18 cellular contexts compared by ENCODE assay signal in the genomic region with DNA sequence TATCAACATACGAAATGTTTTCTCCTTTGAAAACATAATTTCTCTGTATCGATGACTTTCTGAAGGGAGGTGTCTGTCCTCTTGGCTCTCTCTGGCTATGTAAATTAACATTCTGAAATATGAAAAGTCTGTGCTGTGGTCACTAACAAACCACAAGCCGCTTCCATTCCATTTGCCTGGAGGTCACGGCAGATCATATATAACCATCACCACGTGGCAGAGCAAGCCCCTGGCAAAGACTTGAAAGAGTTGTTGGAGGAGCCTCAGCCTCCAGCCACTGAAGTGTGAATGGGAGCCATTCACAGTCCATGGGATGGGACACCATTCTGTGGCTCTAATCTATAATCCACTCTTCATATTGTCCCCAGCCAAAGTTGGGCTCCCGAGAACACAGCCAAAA. TPM values are rescaled to one million over a fixed set of nuclear protein-coding genes. Genes with fewer than 3 reads are reported as not detected.
A peak's percentile ranks its signal among the peaks of the same experiment; 100 is the strongest.
DNase-seq lines count a peak whose midpoint lies in the region; ATAC-seq and TF ChIP-seq lines count a peak whose summit lies in the region.
"Had no signal": no experiment of that assay in that cellular context is flagged by ENCODE, and none has a peak within 500 bp of the region (broad histone marks: within the 10 kb centered on the region; RNA-seq: fewer than 3 reads in every experiment).

No MANE protein-coding gene starts in this region.

- H3K4me3 Mint-ChIP-seq in CD4-positive, CD25-positive, alpha-beta regulatory T cell, result no peak overlapping the region
- no peak overlapping the region for H3K4me3 Mint-ChIP-seq in activated CD8-positive, alpha-beta T cell treated with anti-CD3 and anti-CD28 coated beads, Interleukin-2, amount 10 ng/mL, durations not matched to agents 7 days and 5 days

- no peak overlapping the region for H3K14ac ChIP-seq in neuronal stem cell (ENCODE audit: low read length)

- H2BK120ac ChIP-seq in neuronal stem cell (ENCODE audit: low read depth, low read length), result no peak overlapping the region

- no peaks in the 10 kb centered on the region for H3K79me1 ChIP-seq in neuronal stem cell (ENCODE audit: low read depth, low read length)

- peaks cover 8 to 27% (median 16%) of the 10 kb centered on the region in 4 donors for H3K4me1 Mint-ChIP-seq in CD4-positive, CD25-positive, alpha-beta regulatory T cell
- H3K4me1 Mint-ChIP-seq in activated CD8-positive, alpha-beta T cell treated with anti-CD3 and anti-CD28 coated beads, Interleukin-2, amount 10 ng/mL, durations not matched to agents 7 days and 5 days (ENCODE audit: low read depth), result peaks cover 12% of the 10 kb centered on the region

- H4K91ac ChIP-seq in neuronal stem cell (ENCODE audit: low read depth, low read length, poor library complexity), result no peak overlapping the region

- CTCF ChIA-PET in activated CD8-positive, alpha-beta T cell treated with anti-CD3 and anti-CD28 coated beads, Interleukin-2, amount 10 ng/mL, durations not matched to agents 7 days and 5 days (lab: Charles Lee), result interaction anchor here (0.7 to 1.9 kb wide), 2 partner anchors 15 to 36 kb away, joined by 3 to 5 read pairs; no protein-coding TSS in a partner anchor

- H3K4ac ChIP-seq in neuronal stem cell (ENCODE audit: low read length), result no peak overlapping the region

- in situ Hi-C loops in KBM-7 (cut with MboI; ENCODE audit: low pct_unique_long_range_greater_than_20kb, low sequenced_read_pairs), result no loop called here

- peak overlapping the region; percentile 27 for H2AFZ ChIP-seq in neuronal stem cell (ENCODE audit: low read length)

- H3K23ac ChIP-seq in neuronal stem cell (ENCODE audit: low read depth, low read length, poor library complexity), result no peak overlapping the region

- no peak overlapping the region for H3K4me3 ChIP-seq in CD4-positive, CD25-positive, alpha-beta regulatory T cell (ENCODE audit: low read depth, low read length)
- H3K4me3 ChIP-seq in neuronal stem cell (ENCODE audit: low read length in 2 of 2), result no peak overlapping the region
- H3K4me3 ChIP-seq: A549; BLaER1 treated with 17β-estradiol and CSF1 and Interleukin-3, amounts not matched to agents 10 nM and 100 nM; SJSA1 had no signal

- no CpG with 5 or more reads among the region's 6 CpGs for WGBS in neuronal stem cell (ENCODE audit: extremely low coverage in 2 of 2, insufficient read length in 2 of 2, insufficient replicate concordance in 1 of 2), 2 donors

- no peak overlapping the region for H2BK5ac ChIP-seq in neuronal stem cell (ENCODE audit: low read length)

- no peak overlapping the region for H3K4me2 ChIP-seq in neuronal stem cell (ENCODE audit: insufficient read depth, low read length, poor library complexity, severe bottlenecking)
- H3K4me2 ChIP-seq: A549; BLaER1 treated with 17β-estradiol and CSF1 and Interleukin-3, amounts not matched to agents 10 nM and 100 nM had no signal

- no peaks in the 10 kb centered on the region for H3K27me3 ChIP-seq in CD4-positive, CD25-positive, alpha-beta regulatory T cell (ENCODE audit: control insufficient read depth, insufficient read depth, low read length)
- no peaks in the 10 kb centered on the region for H3K27me3 ChIP-seq in neuronal stem cell (ENCODE audit: control insufficient read depth in 3 of 3, insufficient read depth in 3 of 3, low read depth in 1 of 3, low read length in 3 of 3)
- H3K27me3 ChIP-seq: BLaER1 treated with 17β-estradiol and CSF1 and Interleukin-3, amounts not matched to agents 10 nM and 100 nM; SJSA1 had no signal

- H3K27ac Mint-ChIP-seq in CD4-positive, CD25-positive, alpha-beta regulatory T cell, result peak overlapping the region in 2 of 3 donors; percentile 17 to 53
- no peak overlapping the region for H3K27ac Mint-ChIP-seq in activated CD8-positive, alpha-beta T cell treated with anti-CD3 and anti-CD28 coated beads, Interleukin-2, amount 10 ng/mL, durations not matched to agents 7 days and 5 days

- H4K8ac ChIP-seq in neuronal stem cell (ENCODE audit: low read depth, low read length), result no peak overlapping the region

- H3K27ac ChIP-seq in CD4-positive, CD25-positive, alpha-beta regulatory T cell (ENCODE audit: insufficient read depth, low read length, poor library complexity, severe bottlenecking), result no peak overlapping the region
- H3K27ac ChIP-seq in caudate nucleus (ENCODE audit: low read depth, low read length) (peak overlapping the region; percentile 73), neuronal stem cell (replicated peaks; ENCODE audit: low read length) (no peak overlapping the region)
- H3K27ac ChIP-seq: A549; BLaER1 treated with 17β-estradiol and CSF1 and Interleukin-3, amounts not matched to agents 10 nM and 100 nM; SJSA1 had no signal

- H3K9me3 ChIP-seq in CD4-positive, CD25-positive, alpha-beta regulatory T cell (ENCODE audit: control insufficient read depth in 2 of 2, low read length in 2 of 2), result no peaks in the 10 kb centered on the region
- no peaks in the 10 kb centered on the region for H3K9me3 ChIP-seq in neuronal stem cell (replicated peaks in 1 of 2; ENCODE audit: control insufficient read depth in 2 of 2, insufficient read depth in 1 of 2, low read depth in 1 of 2, low read length in 2 of 2)
- H3K9me3 ChIP-seq: A549, SJSA1 had no signal

- H2BK15ac ChIP-seq in neuronal stem cell (ENCODE audit: low read length), result no peak overlapping the region

- DNase-seq in CD4-positive, CD25-positive, alpha-beta regulatory T cell, result no peak
- DNase-seq in KBM-7 (peak; percentile 21), caudate nucleus (lab: John Stamatoyannopoulos, UW) (no peak), neuronal stem cell (ENCODE audit: low spot score) (no peak), germinal center (ENCODE audit: low spot score) (no peak)
- DNase-seq in activated CD8-positive, alpha-beta T cell treated with anti-CD3 and anti-CD28 coated beads, Interleukin-2, amount 10 ng/mL, durations not matched to agents 7 days and 5 days, result no peak
- DNase-seq: DMS79, KG1, NCI-H1417, NCI-H187, NCI-H2107, NCI-H2227 treated with DMSO at 0.1 percent for 48 hours, NCI-H524 treated with DMSO at 0.1 percent for 48 hours, PC-3 had no signal

- no peak for ATAC-seq in CD4-positive, CD25-positive, alpha-beta regulatory T cell (ENCODE audit: low read depth in 2 of 2)
- ATAC-seq in SK-N-SH treated with all-trans-retinoic acid at 6 μM for 48 hours, result no peak
- no peak for ATAC-seq in activated CD8-positive, alpha-beta T cell treated with anti-CD3 and anti-CD28 coated beads, Interleukin-2, amount 10 ng/mL, durations not matched to agents 7 days and 5 days
- ATAC-seq: A549, PC-3 had no signal

- H3K36me3 ChIP-seq in CD4-positive, CD25-positive, alpha-beta regulatory T cell (ENCODE audit: control insufficient read depth, insufficient read depth, low read length), result peaks cover 14% of the 10 kb centered on the region
- no peaks in the 10 kb centered on the region for H3K36me3 ChIP-seq in neuronal stem cell (replicated peaks in 1 of 2; ENCODE audit: control insufficient read depth in 2 of 2, insufficient read depth in 2 of 2, low read length in 2 of 2)
- H3K36me3 ChIP-seq: SJSA1 had no signal

- H3K36me3 Mint-ChIP-seq in CD4-positive, CD25-positive, alpha-beta regulatory T cell, result peaks cover 38% of the 10 kb centered on the region
- peaks cover 36% of the 10 kb centered on the region for H3K36me3 Mint-ChIP-seq in activated CD8-positive, alpha-beta T cell treated with anti-CD3 and anti-CD28 coated beads, Interleukin-2, amount 10 ng/mL, durations not matched to agents 7 days and 5 days (ENCODE audit: low read depth)

- H3K27me3 Mint-ChIP-seq in CD4-positive, CD25-positive, alpha-beta regulatory T cell, result no peaks in the 10 kb centered on the region
- H3K27me3 Mint-ChIP-seq in activated CD8-positive, alpha-beta T cell treated with anti-CD3 and anti-CD28 coated beads, Interleukin-2, amount 10 ng/mL, durations not matched to agents 7 days and 5 days (ENCODE audit: low read depth), result no peaks in the 10 kb centered on the region

- no peak overlapping the region for H3K18ac ChIP-seq in neuronal stem cell (ENCODE audit: low read length)

- no peak overlapping the region for H2AK5ac ChIP-seq in neuronal stem cell (ENCODE audit: low read depth, low read length)

- peaks cover 0 to 3% (median 0%) of the 10 kb centered on the region in 7 donors for H3K9me3 Mint-ChIP-seq in CD4-positive, CD25-positive, alpha-beta regulatory T cell
- H3K9me3 Mint-ChIP-seq in activated CD8-positive, alpha-beta T cell treated with anti-CD3 and anti-CD28 coated beads, Interleukin-2, amount 10 ng/mL, durations not matched to agents 7 days and 5 days (ENCODE audit: insufficient read depth), result no peaks in the 10 kb centered on the region

- H3K9ac ChIP-seq in neuronal stem cell (ENCODE audit: low read depth, low read length, poor library complexity), result no peak overlapping the region
- H3K9ac ChIP-seq: BLaER1 treated with 17β-estradiol and CSF1 and Interleukin-3, amounts not matched to agents 10 nM and 100 nM had no signal

- H2BK12ac ChIP-seq in neuronal stem cell (ENCODE audit: low read length), result no peak overlapping the region

- no peaks in the 10 kb centered on the region for H3K4me1 ChIP-seq in CD4-positive, CD25-positive, alpha-beta regulatory T cell (ENCODE audit: control insufficient read depth, insufficient read depth, low read length, poor library complexity, severe bottlenecking)
- H3K4me1 ChIP-seq in neuronal stem cell (ENCODE audit: control insufficient read depth in 2 of 2, insufficient read depth in 1 of 2, low read depth in 1 of 2, low read length in 2 of 2), result peaks cover 0 to 2% of the 10 kb centered on the region in 2 donors
- H3K4me1 ChIP-seq: A549 had no signal

- POLR2A ChIA-PET in activated CD8-positive, alpha-beta T cell treated with anti-CD3 and anti-CD28 coated beads, Interleukin-2, amount 10 ng/mL, durations not matched to agents 7 days and 5 days (lab: Charles Lee), result no interaction called here

TF ChIP-seq in SK-N-SH treated with all-trans-retinoic acid at 6 μM for 48 hours, 23 proteins besides CTCF, POLR2A, EP300 and RAD21 (continues in another document):
- TF ChIP-seq BACH2 (CRISPR knock-in tag; IDR thresholded peaks at IDR 0.05; ENCODE audit: borderline replicate concordance), result no peak

RNA-seq across cellular contexts. Expression of a gene that starts 39.6 kb away (rescaled TPM):
- total RNA-seq in CD4-positive, CD25-positive, alpha-beta regulatory T cell, result 5.7 TPM
- polyA plus RNA-seq in CD4-positive, CD25-positive, alpha-beta regulatory T cell, result 1 to 10 TPM; 2.9 to 6.5 (median 4.8) TPM
- 1.5 TPM for polyA plus RNA-seq in neuronal stem cell (2013, experiment 1 of 2)
- 3.0 TPM for polyA plus RNA-seq in neuronal stem cell (2013, experiment 2 of 2)
- total RNA-seq in activated CD8-positive, alpha-beta T cell treated with anti-CD3 and anti-CD28 coated beads, Interleukin-2, amount 10 ng/mL, durations not matched to agents 7 days and 5 days, result 10 to 100 TPM in 1 of 2 experiments, 1 to 10 TPM in 1; 8.1 to 12.0 TPM

RNA-seq across cellular contexts. Expression of a gene that starts 45.0 kb away (rescaled TPM):
- total RNA-seq in CD4-positive, CD25-positive, alpha-beta regulatory T cell, result 16.7 TPM
- polyA plus RNA-seq in CD4-positive, CD25-positive, alpha-beta regulatory T cell, result 10 to 100 TPM; 12.6 to 26.8 (median 16.2) TPM
- 11.3 TPM for polyA plus RNA-seq in neuronal stem cell (2013, experiment 1 of 2)
- polyA plus RNA-seq in neuronal stem cell (2013, experiment 2 of 2), result 10.7 TPM
- total RNA-seq in activated CD8-positive, alpha-beta T cell treated with anti-CD3 and anti-CD28 coated beads, Interleukin-2, amount 10 ng/mL, durations not matched to agents 7 days and 5 days, result 10 to 100 TPM; 14.9 to 18.6 TPM

RNA-seq across cellular contexts. Expression of a gene that starts 45.1 kb away (rescaled TPM):
- 3.5 TPM for total RNA-seq in CD4-positive, CD25-positive, alpha-beta regulatory T cell
- polyA plus RNA-seq in CD4-positive, CD25-positive, alpha-beta regulatory T cell, result 1 to 10 TPM; 2.2 to 3.7 (median 3.1) TPM
- polyA plus RNA-seq in neuronal stem cell (2013, experiment 1 of 2), result 6.7 TPM
- 6.9 TPM for polyA plus RNA-seq in neuronal stem cell (2013, experiment 2 of 2)
- 10 to 100 TPM; 12.7 to 13.6 TPM for total RNA-seq in activated CD8-positive, alpha-beta T cell treated with anti-CD3 and anti-CD28 coated beads, Interleukin-2, amount 10 ng/mL, durations not matched to agents 7 days and 5 days
